In genomic region chr6:169701953-169702639, GRCh38 we compare ENCODE assay signal across 1 cellular context.
TF ChIP-seq lines count a peak whose summit lies in the region.

Gene C6orf120, plus strand, starts transcription at chr6:169702126. Its CDS starts 334 bp downstream, at chr6:169702460.
Gene WDR27, minus strand, starts transcription at chr6:169702029. Its CDS starts 13,024 bp downstream, at chr6:169689005.

TF ChIP-seq in GM12878, 131 proteins besides CTCF, POLR2A, EP300 and RAD21 (continued from another document and continues in another):
- TF ChIP-seq, protein P1, sequence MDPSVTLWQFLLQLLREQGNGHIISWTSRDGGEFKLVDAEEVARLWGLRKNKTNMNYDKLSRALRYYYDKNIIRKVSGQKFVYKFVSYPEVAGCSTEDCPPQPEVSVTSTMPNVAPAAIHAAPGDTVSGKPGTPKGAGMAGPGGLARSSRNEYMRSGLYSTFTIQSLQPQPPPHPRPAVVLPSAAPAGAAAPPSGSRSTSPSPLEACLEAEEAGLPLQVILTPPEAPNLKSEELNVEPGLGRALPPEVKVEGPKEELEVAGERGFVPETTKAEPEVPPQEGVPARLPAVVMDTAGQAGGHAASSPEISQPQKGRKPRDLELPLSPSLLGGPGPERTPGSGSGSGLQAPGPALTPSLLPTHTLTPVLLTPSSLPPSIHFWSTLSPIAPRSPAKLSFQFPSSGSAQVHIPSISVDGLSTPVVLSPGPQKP (IDR thresholded peaks at IDR 0.05; ENCODE audit: low read depth, low read length): peak; percentile 86
- TF ChIP-seq, protein P2, sequence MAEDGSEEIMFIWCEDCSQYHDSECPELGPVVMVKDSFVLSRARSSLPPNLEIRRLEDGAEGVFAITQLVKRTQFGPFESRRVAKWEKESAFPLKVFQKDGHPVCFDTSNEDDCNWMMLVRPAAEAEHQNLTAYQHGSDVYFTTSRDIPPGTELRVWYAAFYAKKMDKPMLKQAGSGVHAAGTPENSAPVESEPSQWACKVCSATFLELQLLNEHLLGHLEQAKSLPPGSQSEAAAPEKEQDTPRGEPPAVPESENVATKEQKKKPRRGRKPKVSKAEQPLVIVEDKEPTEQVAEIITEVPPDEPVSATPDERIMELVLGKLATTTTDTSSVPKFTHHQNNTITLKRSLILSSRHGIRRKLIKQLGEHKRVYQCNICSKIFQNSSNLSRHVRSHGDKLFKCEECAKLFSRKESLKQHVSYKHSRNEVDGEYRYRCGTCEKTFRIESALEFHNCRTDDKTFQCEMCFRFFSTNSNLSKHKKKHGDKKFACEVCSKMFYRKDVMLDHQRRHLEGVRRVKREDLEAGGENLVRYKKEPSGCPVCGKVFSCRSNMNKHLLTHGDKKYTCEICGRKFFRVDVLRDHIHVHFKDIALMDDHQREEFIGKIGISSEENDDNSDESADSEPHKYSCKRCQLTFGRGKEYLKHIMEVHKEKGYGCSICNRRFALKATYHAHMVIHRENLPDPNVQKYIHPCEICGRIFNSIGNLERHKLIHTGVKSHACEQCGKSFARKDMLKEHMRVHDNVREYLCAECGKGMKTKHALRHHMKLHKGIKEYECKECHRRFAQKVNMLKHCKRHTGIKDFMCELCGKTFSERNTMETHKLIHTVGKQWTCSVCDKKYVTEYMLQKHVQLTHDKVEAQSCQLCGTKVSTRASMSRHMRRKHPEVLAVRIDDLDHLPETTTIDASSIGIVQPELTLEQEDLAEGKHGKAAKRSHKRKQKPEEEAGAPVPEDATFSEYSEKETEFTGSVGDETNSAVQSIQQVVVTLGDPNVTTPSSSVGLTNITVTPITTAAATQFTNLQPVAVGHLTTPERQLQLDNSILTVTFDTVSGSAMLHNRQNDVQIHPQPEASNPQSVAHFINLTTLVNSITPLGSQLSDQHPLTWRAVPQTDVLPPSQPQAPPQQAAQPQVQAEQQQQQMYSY (CRISPR knock-in tag; IDR thresholded peaks at IDR 0.05): no peak
- no peak for TF ChIP-seq NFIC (IDR thresholded peaks at IDR 0.05; ENCODE audit: low read depth, low read length)
- peak; percentile 60; the same call in 1 of the 2 replicates for TF ChIP-seq HDGF (IDR thresholded peaks at IDR 0.05)
- no peak for TF ChIP-seq CUX1 (IDR thresholded peaks at IDR 0.05; ENCODE audit: insufficient replicate concordance, low read depth, low read length)
- peak; percentile 49; the same call in 1 of the 2 replicates for TF ChIP-seq ZBED1 (IDR thresholded peaks at IDR 0.05; ENCODE audit: borderline replicate concordance)
- no peak; a peak in 1 of 4 replicates for TF ChIP-seq SRF (IDR thresholded peaks at IDR 0.05; ENCODE audit: low read depth in 2 of 2, low read length in 2 of 2)
- TF ChIP-seq, protein P3, sequence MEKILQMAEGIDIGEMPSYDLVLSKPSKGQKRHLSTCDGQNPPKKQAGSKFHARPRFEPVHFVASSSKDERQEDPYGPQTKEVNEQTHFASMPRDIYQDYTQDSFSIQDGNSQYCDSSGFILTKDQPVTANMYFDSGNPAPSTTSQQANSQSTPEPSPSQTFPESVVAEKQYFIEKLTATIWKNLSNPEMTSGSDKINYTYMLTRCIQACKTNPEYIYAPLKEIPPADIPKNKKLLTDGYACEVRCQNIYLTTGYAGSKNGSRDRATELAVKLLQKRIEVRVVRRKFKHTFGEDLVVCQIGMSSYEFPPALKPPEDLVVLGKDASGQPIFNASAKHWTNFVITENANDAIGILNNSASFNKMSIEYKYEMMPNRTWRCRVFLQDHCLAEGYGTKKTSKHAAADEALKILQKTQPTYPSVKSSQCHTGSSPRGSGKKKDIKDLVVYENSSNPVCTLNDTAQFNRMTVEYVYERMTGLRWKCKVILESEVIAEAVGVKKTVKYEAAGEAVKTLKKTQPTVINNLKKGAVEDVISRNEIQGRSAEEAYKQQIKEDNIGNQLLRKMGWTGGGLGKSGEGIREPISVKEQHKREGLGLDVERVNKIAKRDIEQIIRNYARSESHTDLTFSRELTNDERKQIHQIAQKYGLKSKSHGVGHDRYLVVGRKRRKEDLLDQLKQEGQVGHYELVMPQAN (conservative IDR thresholded peaks at IDR 0.05): peak; percentile 19; the same call in 1 of the 2 replicates
- peak; percentile 19; the same call in 1 of the 2 replicates for TF ChIP-seq DPF2 (IDR thresholded peaks at IDR 0.05)
- TF ChIP-seq HDAC2 (IDR thresholded peaks at IDR 0.05): no peak
- TF ChIP-seq ZBTB11 (CRISPR knock-in tag; IDR thresholded peaks at IDR 0.05): no peak
- no peak for TF ChIP-seq PAX8 (IDR thresholded peaks at IDR 0.05)
- no peak for TF ChIP-seq ETV6 (conservative IDR thresholded peaks at IDR 0.05 in 1 of 2, IDR thresholded peaks at IDR 0.05 in 1 of 2; ENCODE audit: borderline replicate concordance in 1 of 2, low read depth in 1 of 2)
- TF ChIP-seq BCLAF1 (IDR thresholded peaks at IDR 0.05): no peak
- no peak; the same call in 1 of the 2 replicates for TF ChIP-seq ASH2L (IDR thresholded peaks at IDR 0.05; ENCODE audit: borderline replicate concordance, low read depth)
- no peak; the same call in 1 of the 2 replicates for TF ChIP-seq PAX5 (IDR thresholded peaks at IDR 0.05; ENCODE audit: borderline replicate concordance, low read depth, low read length)
- no peak for TF ChIP-seq ZNF622 (IDR thresholded peaks at IDR 0.05)
- peak; percentile 95 for TF ChIP-seq SIN3A (IDR thresholded peaks at IDR 0.05; ENCODE audit: low read depth, low read length)
- TF ChIP-seq ZNF274 (IDR thresholded peaks at IDR 0.05; ENCODE audit: insufficient read depth, insufficient read length): no peak
- no peak for TF ChIP-seq IRF4 (IDR thresholded peaks at IDR 0.05; ENCODE audit: low read depth, low read length)
- peak; percentile 63 for TF ChIP-seq HDAC6 (IDR thresholded peaks at IDR 0.05; ENCODE audit: unreplicated experiment)
- TF ChIP-seq MYC (IDR thresholded peaks at IDR 0.05; ENCODE audit: insufficient read depth, insufficient read length, insufficient replicate concordance, low read length, severe bottlenecking): no peak
- no peak for TF ChIP-seq NFYA (IDR thresholded peaks at IDR 0.05; ENCODE audit: borderline replicate concordance, low read depth, low read length)
- no peak for TF ChIP-seq CBX5 (IDR thresholded peaks at IDR 0.05; ENCODE audit: low read depth)
- TF ChIP-seq, protein P4, sequence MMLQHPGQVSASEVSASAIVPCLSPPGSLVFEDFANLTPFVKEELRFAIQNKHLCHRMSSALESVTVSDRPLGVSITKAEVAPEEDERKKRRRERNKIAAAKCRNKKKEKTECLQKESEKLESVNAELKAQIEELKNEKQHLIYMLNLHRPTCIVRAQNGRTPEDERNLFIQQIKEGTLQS (IDR thresholded peaks at IDR 0.05; ENCODE audit: borderline replicate concordance, extremely low read depth, low read depth, low read length): no peak
- TF ChIP-seq SUPT20H (IDR thresholded peaks at IDR 0.05; ENCODE audit: borderline replicate concordance, control insufficient read depth, low read depth, low read length): no peak
- no peak for TF ChIP-seq KDM1A (IDR thresholded peaks at IDR 0.05; ENCODE audit: borderline replicate concordance)
- no peak for TF ChIP-seq CEBPB (IDR thresholded peaks at IDR 0.05; ENCODE audit: borderline replicate concordance in 1 of 2, low read depth in 2 of 2, low read length in 2 of 2)
- TF ChIP-seq ESRRA (IDR thresholded peaks at IDR 0.05; ENCODE audit: low read length): no peak
- peak; percentile 55; the same call in 1 of the 2 replicates for TF ChIP-seq IKZF1 (conservative IDR thresholded peaks at IDR 0.05)
- peak; percentile 94 for TF ChIP-seq CBFB (IDR thresholded peaks at IDR 0.05; ENCODE audit: low read depth)
- TF ChIP-seq STAT3 (IDR thresholded peaks at IDR 0.05; ENCODE audit: low read depth, low read length): no peak
- no peak for TF ChIP-seq RELA (IDR thresholded peaks at IDR 0.05; ENCODE audit: borderline replicate concordance, partially characterized antibody)
- peak; percentile 66; the same call in 1 of the 2 replicates for TF ChIP-seq TCF3 (IDR thresholded peaks at IDR 0.05; ENCODE audit: borderline replicate concordance, insufficient read depth, low read depth, low read length)
- peak; percentile 55; the same call in 1 of the 2 replicates for TF ChIP-seq POLR2AphosphoS2 (IDR thresholded peaks at IDR 0.05; ENCODE audit: low read depth, low read length)
- no peak for TF ChIP-seq WRNIP1 (IDR thresholded peaks at IDR 0.05; ENCODE audit: borderline replicate concordance, low read depth, low read length)
